In the genomic region with DNA sequence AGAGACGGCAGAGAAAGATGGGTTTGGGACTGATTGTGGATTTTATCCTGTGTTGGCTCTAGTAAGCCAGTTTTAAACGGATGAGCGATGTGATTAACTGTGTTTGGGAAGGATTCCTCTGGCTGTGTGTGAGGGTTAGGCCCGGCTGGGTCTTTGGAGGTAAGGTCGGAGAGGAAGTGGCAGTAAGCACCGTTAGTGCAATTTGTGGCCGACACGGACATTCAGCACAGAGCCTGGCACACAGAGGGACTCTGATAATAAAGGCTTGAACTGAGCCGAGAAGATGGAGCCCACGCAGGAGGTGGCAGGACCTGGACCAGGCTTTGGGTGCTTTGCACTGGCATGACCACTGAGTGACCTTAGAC, we compare ENCODE assay signal across 1 cellular context.
TF ChIP-seq lines count a peak whose summit lies in the region.

No MANE protein-coding gene starts in this region.

TF ChIP-seq in H1, 55 proteins besides CTCF, POLR2A, EP300 and RAD21:
- no peak for TF ChIP-seq BRCA1 (IDR thresholded peaks at IDR 0.05; ENCODE audit: low read depth, low read length)
- TF ChIP-seq, protein P1, sequence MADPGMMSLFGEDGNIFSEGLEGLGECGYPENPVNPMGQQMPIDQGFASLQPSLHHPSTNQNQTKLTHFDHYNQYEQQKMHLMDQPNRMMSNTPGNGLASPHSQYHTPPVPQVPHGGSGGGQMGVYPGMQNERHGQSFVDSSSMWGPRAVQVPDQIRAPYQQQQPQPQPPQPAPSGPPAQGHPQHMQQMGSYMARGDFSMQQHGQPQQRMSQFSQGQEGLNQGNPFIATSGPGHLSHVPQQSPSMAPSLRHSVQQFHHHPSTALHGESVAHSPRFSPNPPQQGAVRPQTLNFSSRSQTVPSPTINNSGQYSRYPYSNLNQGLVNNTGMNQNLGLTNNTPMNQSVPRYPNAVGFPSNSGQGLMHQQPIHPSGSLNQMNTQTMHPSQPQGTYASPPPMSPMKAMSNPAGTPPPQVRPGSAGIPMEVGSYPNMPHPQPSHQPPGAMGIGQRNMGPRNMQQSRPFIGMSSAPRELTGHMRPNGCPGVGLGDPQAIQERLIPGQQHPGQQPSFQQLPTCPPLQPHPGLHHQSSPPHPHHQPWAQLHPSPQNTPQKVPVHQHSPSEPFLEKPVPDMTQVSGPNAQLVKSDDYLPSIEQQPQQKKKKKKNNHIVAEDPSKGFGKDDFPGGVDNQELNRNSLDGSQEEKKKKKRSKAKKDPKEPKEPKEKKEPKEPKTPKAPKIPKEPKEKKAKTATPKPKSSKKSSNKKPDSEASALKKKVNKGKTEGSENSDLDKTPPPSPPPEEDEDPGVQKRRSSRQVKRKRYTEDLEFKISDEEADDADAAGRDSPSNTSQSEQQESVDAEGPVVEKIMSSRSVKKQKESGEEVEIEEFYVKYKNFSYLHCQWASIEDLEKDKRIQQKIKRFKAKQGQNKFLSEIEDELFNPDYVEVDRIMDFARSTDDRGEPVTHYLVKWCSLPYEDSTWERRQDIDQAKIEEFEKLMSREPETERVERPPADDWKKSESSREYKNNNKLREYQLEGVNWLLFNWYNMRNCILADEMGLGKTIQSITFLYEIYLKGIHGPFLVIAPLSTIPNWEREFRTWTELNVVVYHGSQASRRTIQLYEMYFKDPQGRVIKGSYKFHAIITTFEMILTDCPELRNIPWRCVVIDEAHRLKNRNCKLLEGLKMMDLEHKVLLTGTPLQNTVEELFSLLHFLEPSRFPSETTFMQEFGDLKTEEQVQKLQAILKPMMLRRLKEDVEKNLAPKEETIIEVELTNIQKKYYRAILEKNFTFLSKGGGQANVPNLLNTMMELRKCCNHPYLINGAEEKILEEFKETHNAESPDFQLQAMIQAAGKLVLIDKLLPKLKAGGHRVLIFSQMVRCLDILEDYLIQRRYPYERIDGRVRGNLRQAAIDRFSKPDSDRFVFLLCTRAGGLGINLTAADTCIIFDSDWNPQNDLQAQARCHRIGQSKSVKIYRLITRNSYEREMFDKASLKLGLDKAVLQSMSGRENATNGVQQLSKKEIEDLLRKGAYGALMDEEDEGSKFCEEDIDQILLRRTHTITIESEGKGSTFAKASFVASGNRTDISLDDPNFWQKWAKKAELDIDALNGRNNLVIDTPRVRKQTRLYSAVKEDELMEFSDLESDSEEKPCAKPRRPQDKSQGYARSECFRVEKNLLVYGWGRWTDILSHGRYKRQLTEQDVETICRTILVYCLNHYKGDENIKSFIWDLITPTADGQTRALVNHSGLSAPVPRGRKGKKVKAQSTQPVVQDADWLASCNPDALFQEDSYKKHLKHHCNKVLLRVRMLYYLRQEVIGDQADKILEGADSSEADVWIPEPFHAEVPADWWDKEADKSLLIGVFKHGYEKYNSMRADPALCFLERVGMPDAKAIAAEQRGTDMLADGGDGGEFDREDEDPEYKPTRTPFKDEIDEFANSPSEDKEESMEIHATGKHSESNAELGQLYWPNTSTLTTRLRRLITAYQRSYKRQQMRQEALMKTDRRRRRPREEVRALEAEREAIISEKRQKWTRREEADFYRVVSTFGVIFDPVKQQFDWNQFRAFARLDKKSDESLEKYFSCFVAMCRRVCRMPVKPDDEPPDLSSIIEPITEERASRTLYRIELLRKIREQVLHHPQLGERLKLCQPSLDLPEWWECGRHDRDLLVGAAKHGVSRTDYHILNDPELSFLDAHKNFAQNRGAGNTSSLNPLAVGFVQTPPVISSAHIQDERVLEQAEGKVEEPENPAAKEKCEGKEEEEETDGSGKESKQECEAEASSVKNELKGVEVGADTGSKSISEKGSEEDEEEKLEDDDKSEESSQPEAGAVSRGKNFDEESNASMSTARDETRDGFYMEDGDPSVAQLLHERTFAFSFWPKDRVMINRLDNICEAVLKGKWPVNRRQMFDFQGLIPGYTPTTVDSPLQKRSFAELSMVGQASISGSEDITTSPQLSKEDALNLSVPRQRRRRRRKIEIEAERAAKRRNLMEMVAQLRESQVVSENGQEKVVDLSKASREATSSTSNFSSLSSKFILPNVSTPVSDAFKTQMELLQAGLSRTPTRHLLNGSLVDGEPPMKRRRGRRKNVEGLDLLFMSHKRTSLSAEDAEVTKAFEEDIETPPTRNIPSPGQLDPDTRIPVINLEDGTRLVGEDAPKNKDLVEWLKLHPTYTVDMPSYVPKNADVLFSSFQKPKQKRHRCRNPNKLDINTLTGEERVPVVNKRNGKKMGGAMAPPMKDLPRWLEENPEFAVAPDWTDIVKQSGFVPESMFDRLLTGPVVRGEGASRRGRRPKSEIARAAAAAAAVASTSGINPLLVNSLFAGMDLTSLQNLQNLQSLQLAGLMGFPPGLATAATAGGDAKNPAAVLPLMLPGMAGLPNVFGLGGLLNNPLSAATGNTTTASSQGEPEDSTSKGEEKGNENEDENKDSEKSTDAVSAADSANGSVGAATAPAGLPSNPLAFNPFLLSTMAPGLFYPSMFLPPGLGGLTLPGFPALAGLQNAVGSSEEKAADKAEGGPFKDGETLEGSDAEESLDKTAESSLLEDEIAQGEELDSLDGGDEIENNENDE (IDR thresholded peaks at IDR 0.05; ENCODE audit: insufficient replicate concordance, low read length) = no peak
